In genomic region chr13:30673669-30674521, GRCh38 we compare ENCODE assay signal across 8 cellular contexts. TPM values are rescaled to one million over a fixed set of nuclear protein-coding genes. Genes with fewer than 3 reads are reported as not detected.
DNase-seq lines count a peak whose midpoint lies in the region.

No MANE protein-coding gene starts in this region.

- no peak overlapping the region for H3K4ac ChIP-seq in neuronal stem cell (ENCODE audit: low read length)

- no peaks in the 10 kb centered on the region for H3K27me3 ChIP-seq in H7 (ENCODE audit: control insufficient read depth, insufficient read depth, low read length)
- H3K27me3 ChIP-seq in neuronal stem cell (ENCODE audit: control insufficient read depth in 3 of 3, insufficient read depth in 3 of 3, low read depth in 1 of 3, low read length in 3 of 3), result peaks cover 0 to 3% (median 0%) of the 10 kb centered on the region in 3 experiments

- peak overlapping the region; percentile 47 for H3K4me2 ChIP-seq in neuronal stem cell (ENCODE audit: insufficient read depth, low read length, poor library complexity, severe bottlenecking)

- WGBS in neuronal stem cell (ENCODE audit: extremely low coverage in 2 of 2, insufficient read length in 2 of 2, insufficient replicate concordance in 1 of 2), 2 donors, result no CpG with 5 or more reads among the region's 72 CpGs

- H2BK12ac ChIP-seq in neuronal stem cell (ENCODE audit: low read length), result peak overlapping the region; percentile 51

- H3K4me3 ChIP-seq in H7 (ENCODE audit: insufficient read depth, low read depth, low read length) (peak overlapping the region; percentile 46), neuronal stem cell (ENCODE audit: low read length in 2 of 2) (peak overlapping the region; percentile 46 to 88)

- H3K14ac ChIP-seq in neuronal stem cell (ENCODE audit: low read length), result peak overlapping the region; percentile 87

- peak; percentile 91 for DNase-seq in ELR (ENCODE audit: low read depth)
- peak; percentile 96 for DNase-seq in H7
- peak; percentile 89 for DNase-seq in LoVo (ENCODE audit: low spot score)
- peak; percentile 31 for DNase-seq in SIG-M5 (lab: John Stamatoyannopoulos, UW)
- DNase-seq in activated gamma-delta T cell treated with anti-CD3 and anti-CD28 coated beads, Interleukin-2, amount 50 U/mL, for 16 hours (ENCODE audit: low read depth), result peak; percentile 86
- peak; percentile 84 for DNase-seq in foreskin melanocyte
- peak; percentile 77 for DNase-seq in neuronal stem cell (ENCODE audit: low spot score)
- DNase-seq in substantia nigra (lab: John Stamatoyannopoulos, UW), result peak; percentile 43 to 96 (median 81)

- no peak overlapping the region for H2AK5ac ChIP-seq in neuronal stem cell (ENCODE audit: low read depth, low read length)

- no peaks in the 10 kb centered on the region for H3K79me1 ChIP-seq in neuronal stem cell (ENCODE audit: low read depth, low read length)

- H3K36me3 ChIP-seq in H7 (replicated peaks; ENCODE audit: control insufficient read depth, insufficient read depth, low read length), result no peaks in the 10 kb centered on the region
- H3K36me3 ChIP-seq in neuronal stem cell (replicated peaks in 1 of 2; ENCODE audit: control insufficient read depth in 2 of 2, insufficient read depth in 2 of 2, low read length in 2 of 2), result no peaks in the 10 kb centered on the region

- H2BK15ac ChIP-seq in neuronal stem cell (ENCODE audit: low read length), result no peak overlapping the region

- no peak overlapping the region for H3K23ac ChIP-seq in neuronal stem cell (ENCODE audit: low read depth, low read length, poor library complexity)

- no peak overlapping the region for H2BK5ac ChIP-seq in neuronal stem cell (ENCODE audit: low read length)

- H3K9me3 ChIP-seq in neuronal stem cell (replicated peaks in 1 of 2; ENCODE audit: control insufficient read depth in 2 of 2, insufficient read depth in 1 of 2, low read depth in 1 of 2, low read length in 2 of 2), result no peaks in the 10 kb centered on the region

- H3K27ac ChIP-seq in neuronal stem cell (replicated peaks; ENCODE audit: low read length), result no peak overlapping the region
- H3K27ac ChIP-seq in substantia nigra (ENCODE audit: low read depth, low read length, poor library complexity, severe bottlenecking), result peak overlapping the region; percentile 73

- peak overlapping the region; percentile 91 for H3K9ac ChIP-seq in neuronal stem cell (ENCODE audit: low read depth, low read length, poor library complexity)

- H3K4me1 ChIP-seq in neuronal stem cell (ENCODE audit: control insufficient read depth in 2 of 2, insufficient read depth in 1 of 2, low read depth in 1 of 2, low read length in 2 of 2), result peaks cover 2 to 3% of the 10 kb centered on the region in 2 donors

- peak overlapping the region; percentile 98 for H3K18ac ChIP-seq in neuronal stem cell (ENCODE audit: low read length)

- peak overlapping the region; percentile 94 for H2AFZ ChIP-seq in neuronal stem cell (ENCODE audit: low read length)

- H4K91ac ChIP-seq in neuronal stem cell (ENCODE audit: low read depth, low read length, poor library complexity), result no peak overlapping the region

- H4K8ac ChIP-seq in neuronal stem cell (ENCODE audit: low read depth, low read length), result no peak overlapping the region

- H2BK120ac ChIP-seq in neuronal stem cell (ENCODE audit: low read depth, low read length), result peak overlapping the region; percentile 39

RNA-seq across cellular contexts. Expression of gene USPL1, which starts 56.2 kb away (rescaled TPM):
- 13.0 and 17.0 TPM in 2 replicates for total RNA-seq in H7 (2014; rRNA removed; shearing (Covaris generic))
- polyA plus RNA-seq in neuronal stem cell (2013, experiment 1 of 2), result 15.2 TPM
- 15.3 TPM for polyA plus RNA-seq in neuronal stem cell (2013, experiment 2 of 2)

Comparison
In these comparisons a context has a peak if more than half of its experiments do, and no peak if none do; other contexts are left out.
1. DNase-seq: peak in every context shown above with its lines; median percentile 96 in H7; 91 in ELR; 89 in LoVo; 86 in activated gamma-delta T cell treated with anti-CD3 and anti-CD28 coated beads, Interleukin-2, amount 50 U/mL, for 16 hours; 84 in foreskin melanocyte; 81 in substantia nigra; 77 in neuronal stem cell; 31 in SIG-M5.